ENCODE assay signal across 1 cellular context in the genomic region with DNA sequence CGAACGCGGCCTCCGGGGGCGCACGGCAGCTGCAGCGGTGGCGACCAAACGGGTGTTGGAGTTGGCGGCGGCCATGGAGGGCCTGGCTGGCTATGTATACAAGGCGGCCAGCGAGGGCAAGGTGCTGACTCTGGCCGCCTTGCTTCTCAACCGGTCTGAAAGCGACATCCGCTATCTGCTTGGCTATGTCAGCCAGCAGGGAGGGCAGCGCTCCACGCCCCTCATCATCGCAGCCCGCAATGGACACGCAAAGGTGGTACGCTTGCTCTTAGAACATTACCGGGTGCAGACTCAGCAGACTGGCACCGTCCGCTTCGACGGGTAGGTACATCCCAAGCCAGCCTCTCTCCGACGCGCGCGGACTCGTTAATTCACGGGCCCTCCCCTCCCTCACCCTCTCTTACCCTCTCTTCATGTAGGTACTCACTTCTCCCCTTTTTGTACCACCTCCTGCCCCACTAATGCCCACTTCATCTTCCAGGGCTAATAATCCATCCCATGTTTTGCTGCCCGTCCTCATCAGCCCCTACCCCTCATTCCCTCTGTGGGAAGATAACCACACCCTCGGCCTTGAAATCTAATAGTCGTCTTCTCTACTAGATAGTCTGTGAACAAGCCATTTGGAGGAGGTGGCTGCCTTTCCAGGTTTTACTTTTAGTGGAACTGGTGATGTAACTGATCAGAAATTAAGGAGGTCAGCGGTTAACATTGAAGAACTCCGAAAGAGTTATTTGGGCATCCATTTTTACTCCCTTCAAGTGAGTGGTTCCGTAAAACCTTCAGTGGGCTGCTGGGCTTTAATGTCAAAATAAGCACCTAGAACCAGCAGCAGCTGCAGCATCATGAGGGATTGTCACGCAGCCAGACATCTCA.
TF ChIP-seq lines count a peak whose summit lies in the region.

No MANE protein-coding gene starts in this region.

TF ChIP-seq in HepG2, 621 proteins besides CTCF, POLR2A, EP300 and RAD21 (continues in another document):
- TF ChIP-seq ZNF644 (CRISPR knock-in tag; IDR thresholded peaks at IDR 0.05; ENCODE audit: low read depth), result 0 out of 2 replicates have a peak, but pooled peaks have one; percentile 4
- peak; percentile 7; the same call in 1 of the 2 replicates for TF ChIP-seq TOPORS (CRISPR knock-in tag; IDR thresholded peaks at IDR 0.05)
- peak; percentile 69; the same call in 1 of the 2 replicates for TF ChIP-seq MAFG (CRISPR knock-in tag; IDR thresholded peaks at IDR 0.05)
- TF ChIP-seq RORA (CRISPR knock-in tag; IDR thresholded peaks at IDR 0.05), result no peak
- TF ChIP-seq HOXD1 (CRISPR knock-in tag; IDR thresholded peaks at IDR 0.05), result peak; percentile 58; the same call in 1 of the 2 replicates
- TF ChIP-seq ZNF773 (CRISPR knock-in tag; IDR thresholded peaks at IDR 0.05; ENCODE audit: borderline replicate concordance), result 0 out of 2 replicates have a peak, but pooled peaks have one; percentile 1
- TF ChIP-seq SMAD3 (CRISPR knock-in tag; IDR thresholded peaks at IDR 0.05), result no peak
- TF ChIP-seq ZC3H4 (CRISPR knock-in tag; IDR thresholded peaks at IDR 0.05; ENCODE audit: borderline replicate concordance), result peak; percentile 52; the same call in 1 of the 2 replicates
- TF ChIP-seq THYN1 (CRISPR knock-in tag; IDR thresholded peaks at IDR 0.05; ENCODE audit: borderline replicate concordance, low read depth), result no peak
- TF ChIP-seq TP53 (CRISPR knock-in tag; conservative IDR thresholded peaks at IDR 0.05), result 0 out of 2 replicates have a peak, but pooled peaks have one; percentile 30
- TF ChIP-seq, protein P1, sequence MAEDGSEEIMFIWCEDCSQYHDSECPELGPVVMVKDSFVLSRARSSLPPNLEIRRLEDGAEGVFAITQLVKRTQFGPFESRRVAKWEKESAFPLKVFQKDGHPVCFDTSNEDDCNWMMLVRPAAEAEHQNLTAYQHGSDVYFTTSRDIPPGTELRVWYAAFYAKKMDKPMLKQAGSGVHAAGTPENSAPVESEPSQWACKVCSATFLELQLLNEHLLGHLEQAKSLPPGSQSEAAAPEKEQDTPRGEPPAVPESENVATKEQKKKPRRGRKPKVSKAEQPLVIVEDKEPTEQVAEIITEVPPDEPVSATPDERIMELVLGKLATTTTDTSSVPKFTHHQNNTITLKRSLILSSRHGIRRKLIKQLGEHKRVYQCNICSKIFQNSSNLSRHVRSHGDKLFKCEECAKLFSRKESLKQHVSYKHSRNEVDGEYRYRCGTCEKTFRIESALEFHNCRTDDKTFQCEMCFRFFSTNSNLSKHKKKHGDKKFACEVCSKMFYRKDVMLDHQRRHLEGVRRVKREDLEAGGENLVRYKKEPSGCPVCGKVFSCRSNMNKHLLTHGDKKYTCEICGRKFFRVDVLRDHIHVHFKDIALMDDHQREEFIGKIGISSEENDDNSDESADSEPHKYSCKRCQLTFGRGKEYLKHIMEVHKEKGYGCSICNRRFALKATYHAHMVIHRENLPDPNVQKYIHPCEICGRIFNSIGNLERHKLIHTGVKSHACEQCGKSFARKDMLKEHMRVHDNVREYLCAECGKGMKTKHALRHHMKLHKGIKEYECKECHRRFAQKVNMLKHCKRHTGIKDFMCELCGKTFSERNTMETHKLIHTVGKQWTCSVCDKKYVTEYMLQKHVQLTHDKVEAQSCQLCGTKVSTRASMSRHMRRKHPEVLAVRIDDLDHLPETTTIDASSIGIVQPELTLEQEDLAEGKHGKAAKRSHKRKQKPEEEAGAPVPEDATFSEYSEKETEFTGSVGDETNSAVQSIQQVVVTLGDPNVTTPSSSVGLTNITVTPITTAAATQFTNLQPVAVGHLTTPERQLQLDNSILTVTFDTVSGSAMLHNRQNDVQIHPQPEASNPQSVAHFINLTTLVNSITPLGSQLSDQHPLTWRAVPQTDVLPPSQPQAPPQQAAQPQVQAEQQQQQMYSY (CRISPR knock-in tag; IDR thresholded peaks at IDR 0.05), result peak; percentile 91
- TF ChIP-seq ZNF263 (CRISPR knock-in tag; IDR thresholded peaks at IDR 0.05), result peak; percentile 42; the same call in 1 of the 2 replicates
- TF ChIP-seq HES4 (CRISPR knock-in tag; IDR thresholded peaks at IDR 0.05; ENCODE audit: borderline replicate concordance), result peak; percentile 51; the same call in 1 of the 2 replicates
- peak; percentile 79 for TF ChIP-seq YY1 (IDR thresholded peaks at IDR 0.05; ENCODE audit: insufficient read depth, insufficient replicate concordance, low read depth, low read length)
- TF ChIP-seq, protein P2, sequence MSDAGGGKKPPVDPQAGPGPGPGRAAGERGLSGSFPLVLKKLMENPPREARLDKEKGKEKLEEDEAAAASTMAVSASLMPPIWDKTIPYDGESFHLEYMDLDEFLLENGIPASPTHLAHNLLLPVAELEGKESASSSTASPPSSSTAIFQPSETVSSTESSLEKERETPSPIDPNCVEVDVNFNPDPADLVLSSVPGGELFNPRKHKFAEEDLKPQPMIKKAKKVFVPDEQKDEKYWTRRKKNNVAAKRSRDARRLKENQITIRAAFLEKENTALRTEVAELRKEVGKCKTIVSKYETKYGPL (CRISPR knock-in tag; IDR thresholded peaks at IDR 0.05), result 0 out of 2 replicates have a peak, but pooled peaks have one; percentile 69
- TF ChIP-seq ELF1 (CRISPR knock-in tag; IDR thresholded peaks at IDR 0.05), result no peak
- TF ChIP-seq MEIS2 (CRISPR knock-in tag; IDR thresholded peaks at IDR 0.05), result no peak
- no peak for TF ChIP-seq ZNF343 (CRISPR knock-in tag; IDR thresholded peaks at IDR 0.05)
- TF ChIP-seq ZNF777 (CRISPR knock-in tag; IDR thresholded peaks at IDR 0.05), result peak; percentile 41; the same call in 1 of the 2 replicates
- peak; percentile 86; the same call in 1 of the 2 replicates for TF ChIP-seq ZNF367 (CRISPR knock-in tag; IDR thresholded peaks at IDR 0.05; ENCODE audit: borderline replicate concordance)
- TF ChIP-seq ZNF788 (CRISPR knock-in tag; IDR thresholded peaks at IDR 0.05; ENCODE audit: borderline replicate concordance), result no peak
- TF ChIP-seq ESRRA (CRISPR knock-in tag; IDR thresholded peaks at IDR 0.05; ENCODE audit: low read depth), result 0 out of 2 replicates have a peak, but pooled peaks have one; percentile 9
- 0 out of 2 replicates have a peak, but pooled peaks have one; percentile 26 for TF ChIP-seq KDM2A (CRISPR knock-in tag; IDR thresholded peaks at IDR 0.05; ENCODE audit: borderline replicate concordance, low read depth)
- TF ChIP-seq SAP130 (CRISPR knock-in tag; IDR thresholded peaks at IDR 0.05; ENCODE audit: low read depth), result peak; percentile 1; the same call in 1 of the 2 replicates
- TF ChIP-seq, protein P3, sequence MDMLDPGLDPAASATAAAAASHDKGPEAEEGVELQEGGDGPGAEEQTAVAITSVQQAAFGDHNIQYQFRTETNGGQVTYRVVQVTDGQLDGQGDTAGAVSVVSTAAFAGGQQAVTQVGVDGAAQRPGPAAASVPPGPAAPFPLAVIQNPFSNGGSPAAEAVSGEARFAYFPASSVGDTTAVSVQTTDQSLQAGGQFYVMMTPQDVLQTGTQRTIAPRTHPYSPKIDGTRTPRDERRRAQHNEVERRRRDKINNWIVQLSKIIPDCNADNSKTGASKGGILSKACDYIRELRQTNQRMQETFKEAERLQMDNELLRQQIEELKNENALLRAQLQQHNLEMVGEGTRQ (IDR thresholded peaks at IDR 0.05; ENCODE audit: low read depth, low read length), result no peak
- TF ChIP-seq, protein P3 (CRISPR knock-in tag; IDR thresholded peaks at IDR 0.05; ENCODE audit: borderline replicate concordance), result peak; percentile 27; the same call in 1 of the 2 replicates
- peak; percentile 75; the same call in 1 of the 2 replicates for TF ChIP-seq ZNF256 (CRISPR knock-in tag; conservative IDR thresholded peaks at IDR 0.05)
- TF ChIP-seq XBP1 (CRISPR knock-in tag; IDR thresholded peaks at IDR 0.05), result 0 out of 2 replicates have a peak, but pooled peaks have one; percentile 27
- TF ChIP-seq TEAD2 (CRISPR knock-in tag; IDR thresholded peaks at IDR 0.05), result peak; percentile 77; the same call in 1 of the 2 replicates
- no peak for TF ChIP-seq SP1 (IDR thresholded peaks at IDR 0.05)
- TF ChIP-seq SP1 (CRISPR knock-in tag; IDR thresholded peaks at IDR 0.05), result 0 out of 2 replicates have a peak, but pooled peaks have one; percentile 22
- TF ChIP-seq TCF7 (IDR thresholded peaks at IDR 0.05; ENCODE audit: low read depth), result no peak
- TF ChIP-seq, protein P4, sequence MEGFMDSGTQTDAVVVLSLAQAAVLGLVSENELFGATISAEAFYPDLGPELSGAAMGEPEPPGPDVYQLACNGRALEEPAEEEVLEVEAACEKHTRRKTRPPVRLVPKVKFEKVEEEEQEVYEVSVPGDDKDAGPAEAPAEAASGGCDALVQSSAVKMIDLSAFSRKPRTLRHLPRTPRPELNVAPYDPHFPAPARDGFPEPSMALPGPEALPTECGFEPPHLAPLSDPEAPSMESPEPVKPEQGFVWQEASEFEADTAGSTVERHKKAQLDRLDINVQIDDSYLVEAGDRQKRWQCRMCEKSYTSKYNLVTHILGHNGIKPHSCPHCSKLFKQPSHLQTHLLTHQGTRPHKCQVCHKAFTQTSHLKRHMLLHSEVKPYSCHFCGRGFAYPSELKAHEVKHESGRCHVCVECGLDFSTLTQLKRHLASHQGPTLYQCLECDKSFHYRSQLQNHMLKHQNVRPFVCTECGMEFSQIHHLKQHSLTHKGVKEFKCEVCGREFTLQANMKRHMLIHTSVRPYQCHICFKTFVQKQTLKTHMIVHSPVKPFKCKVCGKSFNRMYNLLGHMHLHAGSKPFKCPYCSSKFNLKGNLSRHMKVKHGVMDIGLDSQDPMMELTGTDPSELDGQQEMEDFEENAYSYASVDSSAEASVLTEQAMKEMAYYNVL (CRISPR knock-in tag; IDR thresholded peaks at IDR 0.05; ENCODE audit: borderline replicate concordance), result peak; percentile 36; the same call in 1 of the 2 replicates
- TF ChIP-seq, protein P5, sequence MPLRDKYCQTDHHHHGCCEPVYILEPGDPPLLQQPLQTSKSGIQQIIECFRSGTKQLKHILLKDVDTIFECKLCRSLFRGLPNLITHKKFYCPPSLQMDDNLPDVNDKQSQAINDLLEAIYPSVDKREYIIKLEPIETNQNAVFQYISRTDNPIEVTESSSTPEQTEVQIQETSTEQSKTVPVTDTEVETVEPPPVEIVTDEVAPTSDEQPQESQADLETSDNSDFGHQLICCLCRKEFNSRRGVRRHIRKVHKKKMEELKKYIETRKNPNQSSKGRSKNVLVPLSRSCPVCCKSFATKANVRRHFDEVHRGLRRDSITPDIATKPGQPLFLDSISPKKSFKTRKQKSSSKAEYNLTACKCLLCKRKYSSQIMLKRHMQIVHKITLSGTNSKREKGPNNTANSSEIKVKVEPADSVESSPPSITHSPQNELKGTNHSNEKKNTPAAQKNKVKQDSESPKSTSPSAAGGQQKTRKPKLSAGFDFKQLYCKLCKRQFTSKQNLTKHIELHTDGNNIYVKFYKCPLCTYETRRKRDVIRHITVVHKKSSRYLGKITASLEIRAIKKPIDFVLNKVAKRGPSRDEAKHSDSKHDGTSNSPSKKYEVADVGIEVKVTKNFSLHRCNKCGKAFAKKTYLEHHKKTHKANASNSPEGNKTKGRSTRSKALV (CRISPR knock-in tag; IDR thresholded peaks at IDR 0.05), result peak; percentile 59; the same call in 1 of the 2 replicates
- TF ChIP-seq SAFB2 (CRISPR knock-in tag; IDR thresholded peaks at IDR 0.05; ENCODE audit: borderline replicate concordance, low read depth), result no peak
- 0 out of 2 replicates have a peak, but pooled peaks have one; percentile 7 for TF ChIP-seq U2AF2 (IDR thresholded peaks at IDR 0.05; ENCODE audit: low read depth, low read length)
- 0 out of 2 replicates have a peak, but pooled peaks have one; percentile 24 for TF ChIP-seq CBFB (CRISPR knock-in tag; IDR thresholded peaks at IDR 0.05)
- TF ChIP-seq ZNF235 (CRISPR knock-in tag; IDR thresholded peaks at IDR 0.05; ENCODE audit: borderline replicate concordance), result peak; percentile 30; the same call in 1 of the 2 replicates
